8 cellular contexts compared by ENCODE assay signal in genomic region chr15:84080778-84081084, GRCh38.
DNase-seq lines count a peak whose midpoint lies in the region; ATAC-seq and TF ChIP-seq lines count a peak whose summit lies in the region.
"Not testable (repeated sequence)": the region's sequence is repeated elsewhere in the genome, so short reads cannot be mapped to it uniquely, and the experiment has no call there.

No MANE protein-coding gene starts in this region.

- H3K9me3 ChIP-seq in parathyroid adenoma (ENCODE audit: control insufficient read depth, low read length), result not testable (repeated sequence)

- H3K4me2 ChIP-seq in parathyroid adenoma (ENCODE audit: low read length), result not testable (repeated sequence)

- ATAC-seq in GM21515 (IDR thresholded peaks at IDR 0.05; ENCODE audit: unreplicated experiment), result peak; percentile 26
- peak; percentile 72 for ATAC-seq in SK-N-SH treated with all-trans-retinoic acid at 6 μM for 48 hours

- not testable (repeated sequence) for H3K36me3 Mint-ChIP-seq in activated naive CD8-positive, alpha-beta T cell; endothelial cell (ENCODE audit: low read depth, unreplicated experiment)

- H3K9ac ChIP-seq in parathyroid adenoma, result not testable (repeated sequence)

- H3K36me3 ChIP-seq in ACC112 (ENCODE audit: insufficient read depth, low read length); parathyroid adenoma (ENCODE audit: control insufficient read depth, insufficient read depth, low read length): not testable (repeated sequence)

- H3K27ac Mint-ChIP-seq in activated naive CD8-positive, alpha-beta T cell; endothelial cell (ENCODE audit: unreplicated experiment): not testable (repeated sequence)

- H3K9me3 Mint-ChIP-seq in activated naive CD8-positive, alpha-beta T cell (ENCODE audit: low read depth); endothelial cell (ENCODE audit: unreplicated experiment): not testable (repeated sequence)

- not testable (repeated sequence) for H3K79me2 ChIP-seq in ACC112 (ENCODE audit: control insufficient read depth, insufficient read depth, low read length, unreplicated experiment); parathyroid adenoma

- H3K27me3 ChIP-seq in ACC112 (ENCODE audit: insufficient read depth, low read length), result peaks cover 61% of the 10 kb centered on the region
- not testable (repeated sequence) for H3K27me3 ChIP-seq in parathyroid adenoma (ENCODE audit: control insufficient read depth, insufficient read depth, low read length)

- H3K27me3 Mint-ChIP-seq in activated naive CD8-positive, alpha-beta T cell, result peaks cover 36% of the 10 kb centered on the region
- H3K27me3 Mint-ChIP-seq in endothelial cell (ENCODE audit: unreplicated experiment), result peaks cover 19% of the 10 kb centered on the region

- H3K4me3 Mint-ChIP-seq in activated naive CD8-positive, alpha-beta T cell, result peak overlapping the region; percentile 78
- H3K4me3 Mint-ChIP-seq in endothelial cell (ENCODE audit: unreplicated experiment), result peak overlapping the region; percentile 83

- not testable (repeated sequence) for H3K4me1 ChIP-seq in ACC112 (ENCODE audit: control insufficient read depth, insufficient read depth, low read length, unreplicated experiment); parathyroid adenoma

- H3K27ac ChIP-seq in ACC112 (ENCODE audit: low read depth, low read length); parathyroid adenoma: not testable (repeated sequence)

- H3K4me3 ChIP-seq in ACC112 (ENCODE audit: low read depth, low read length), result peak overlapping the region; percentile 70; the same call in 1 of the 2 replicates
- H3K4me3 ChIP-seq in Jurkat, Clone E6-1 (ENCODE audit: low read length), result peak overlapping the region; percentile 72
- H3K4me3 ChIP-seq in parathyroid adenoma (ENCODE audit: low read depth, low read length), result not testable (repeated sequence)

- not testable (repeated sequence) for H3K4me1 Mint-ChIP-seq in activated naive CD8-positive, alpha-beta T cell (ENCODE audit: low read depth); endothelial cell (ENCODE audit: unreplicated experiment)

- peak overlapping the region; percentile 49 for H2AFZ ChIP-seq in ACC112 (ENCODE audit: low read length, unreplicated experiment)
- H2AFZ ChIP-seq in parathyroid adenoma, result peak overlapping the region; percentile 79

- not testable (repeated sequence) for TF ChIP-seq CTCF in endothelial cell (IDR thresholded peaks at IDR 0.05; ENCODE audit: unreplicated experiment); parathyroid adenoma (IDR thresholded peaks at IDR 0.05)

- DNase-seq in Jurkat, Clone E6-1 (ENCODE audit: low read depth, low spot score); endothelial cell (ENCODE audit: low spot score): not testable (repeated sequence)
- DNase-seq in kidney glomerular epithelial cell (lab: John Stamatoyannopoulos, UW), result peak; percentile 56
